1 cellular context compared by ENCODE assay signal in genomic region chr2:144645055-144645778, GRCh38.
TF ChIP-seq lines count a peak whose summit lies in the region.

No MANE protein-coding gene starts in this region.

TF ChIP-seq in K562, 482 proteins besides CTCF, POLR2A, EP300 and RAD21 (continued from another document):
- TF ChIP-seq ELF4 (CRISPR knock-in tag; IDR thresholded peaks at IDR 0.05) (no peak), PTTG1 (tag; IDR thresholded peaks at IDR 0.05; ENCODE audit: low read depth) (no peak), THAP12 (CRISPR knock-in tag; IDR thresholded peaks at IDR 0.05) (no peak), RCOR1 (IDR thresholded peaks at IDR 0.05; ENCODE audit: borderline replicate concordance in 1 of 2, low read depth in 2 of 2, low read length in 2 of 2) (0 out of 4 replicates have a peak, but pooled peaks of 1 of the 2 experiments have one; percentile 42), ZBTB43 (CRISPR knock-in tag; IDR thresholded peaks at IDR 0.05) (no peak), CEBPG (CRISPR knock-in tag; IDR thresholded peaks at IDR 0.05) (peak; percentile 85), CEBPG (tag; conservative IDR thresholded peaks at IDR 0.05 in 1 of 2, IDR thresholded peaks at IDR 0.05 in 1 of 2) (peak; percentile 83 to 94), ZNF316 (IDR thresholded peaks at IDR 0.05) (no peak), RBM14 (IDR thresholded peaks at IDR 0.05; ENCODE audit: borderline replicate concordance, insufficient read depth, low read depth, low read length) (no peak), CEBPB (tag; IDR thresholded peaks at IDR 0.05) (peak; percentile 77), FOSL1 (tag; conservative IDR thresholded peaks at IDR 0.05) (peak; percentile 79), NCOR1 (IDR thresholded peaks at IDR 0.05) (peak; percentile 44; the same call in 1 of the 2 replicates), TOE1 (IDR thresholded peaks at IDR 0.05; ENCODE audit: borderline replicate concordance) (no peak), TOE1 (CRISPR knock-in tag; IDR thresholded peaks at IDR 0.05; ENCODE audit: borderline replicate concordance, low read depth) (no peak), SIX5 (IDR thresholded peaks at IDR 0.05; ENCODE audit: borderline replicate concordance in 1 of 2, insufficient read depth in 1 of 2, low read depth in 1 of 2, low read length in 2 of 2) (no peak), CBX1 (IDR thresholded peaks at IDR 0.05; ENCODE audit: low read depth) (no peak), NFE2 (IDR thresholded peaks at IDR 0.05; ENCODE audit: low read depth) (peak; percentile 9; the same call in 1 of the 2 replicates), SOX6 (IDR thresholded peaks at IDR 0.05) (no peak), ESRRA (IDR thresholded peaks at IDR 0.05; ENCODE audit: borderline replicate concordance, low read depth) (peak; percentile 64; the same call in 1 of the 2 replicates), EP400 (IDR thresholded peaks at IDR 0.05) (no peak; the same call in 1 of the 2 replicates), SMAD4 (CRISPR knock-in tag; conservative IDR thresholded peaks at IDR 0.05) (peak; percentile 96), KAT2B (IDR thresholded peaks at IDR 0.05; ENCODE audit: low read depth, low read length) (no peak), GABPA (tag; conservative IDR thresholded peaks at IDR 0.05; ENCODE audit: low read depth) (0 out of 2 replicates have a peak, but pooled peaks have one; percentile 26), ZNF347 (CRISPR knock-in tag; IDR thresholded peaks at IDR 0.05; ENCODE audit: low read depth) (no peak), ATF7 (IDR thresholded peaks at IDR 0.05) (peak; percentile 34; the same call in 1 of the 2 replicates), CTBP1 (IDR thresholded peaks at IDR 0.05; ENCODE audit: borderline replicate concordance) (0 out of 2 replicates have a peak, but pooled peaks have one; percentile 39), TRIM24 (IDR thresholded peaks at IDR 0.05) (peak; percentile 48 to 84; a peak in 3 of 4 replicates), MYC (IDR thresholded peaks at IDR 0.05; ENCODE audit: low read depth, low read length) (peak; percentile 65; the same call in 1 of the 2 replicates), MYC (CRISPR knock-in tag; IDR thresholded peaks at IDR 0.05; ENCODE audit: borderline replicate concordance, low read depth) (no peak), PYGO2 (tag; IDR thresholded peaks at IDR 0.05) (no peak), HDAC8 (tag; IDR thresholded peaks at IDR 0.05) (0 out of 2 replicates have a peak, but pooled peaks have one; percentile 19), E2F8 (IDR thresholded peaks at IDR 0.05; ENCODE audit: low read depth, partially characterized antibody) (no peak), L3MBTL2 (IDR thresholded peaks at IDR 0.05) (0 out of 2 replicates have a peak, but pooled peaks have one; percentile 11), ATF3 (IDR thresholded peaks at IDR 0.05) (peak; percentile 64), ATF3 (CRISPR knock-in tag; conservative IDR thresholded peaks at IDR 0.05) (no peak), TGIF2 (CRISPR knock-in tag; IDR thresholded peaks at IDR 0.05) (no peak), RNF2 (IDR thresholded peaks at IDR 0.05) (0 out of 2 replicates have a peak, but pooled peaks have one; percentile 37), MEIS2 (IDR thresholded peaks at IDR 0.05; ENCODE audit: partially characterized antibody) (peak; percentile 5), ZNF407 (IDR thresholded peaks at IDR 0.05; ENCODE audit: low read depth) (no peak), TEAD4 (IDR thresholded peaks at IDR 0.05; ENCODE audit: low read length) (peak; percentile 35; the same call in 1 of the 2 replicates), TEAD4 (CRISPR knock-in tag; IDR thresholded peaks at IDR 0.05; ENCODE audit: borderline replicate concordance) (no peak), STAT5B (CRISPR knock-in tag; IDR thresholded peaks at IDR 0.05) (no peak)
- TF ChIP-seq, protein P1, sequence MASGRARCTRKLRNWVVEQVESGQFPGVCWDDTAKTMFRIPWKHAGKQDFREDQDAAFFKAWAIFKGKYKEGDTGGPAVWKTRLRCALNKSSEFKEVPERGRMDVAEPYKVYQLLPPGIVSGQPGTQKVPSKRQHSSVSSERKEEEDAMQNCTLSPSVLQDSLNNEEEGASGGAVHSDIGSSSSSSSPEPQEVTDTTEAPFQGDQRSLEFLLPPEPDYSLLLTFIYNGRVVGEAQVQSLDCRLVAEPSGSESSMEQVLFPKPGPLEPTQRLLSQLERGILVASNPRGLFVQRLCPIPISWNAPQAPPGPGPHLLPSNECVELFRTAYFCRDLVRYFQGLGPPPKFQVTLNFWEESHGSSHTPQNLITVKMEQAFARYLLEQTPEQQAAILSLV (tag; IDR thresholded peaks at IDR 0.05): 0 out of 2 replicates have a peak, but pooled peaks have one; percentile 34
- TF ChIP-seq, protein P2, sequence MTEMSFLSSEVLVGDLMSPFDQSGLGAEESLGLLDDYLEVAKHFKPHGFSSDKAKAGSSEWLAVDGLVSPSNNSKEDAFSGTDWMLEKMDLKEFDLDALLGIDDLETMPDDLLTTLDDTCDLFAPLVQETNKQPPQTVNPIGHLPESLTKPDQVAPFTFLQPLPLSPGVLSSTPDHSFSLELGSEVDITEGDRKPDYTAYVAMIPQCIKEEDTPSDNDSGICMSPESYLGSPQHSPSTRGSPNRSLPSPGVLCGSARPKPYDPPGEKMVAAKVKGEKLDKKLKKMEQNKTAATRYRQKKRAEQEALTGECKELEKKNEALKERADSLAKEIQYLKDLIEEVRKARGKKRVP (CRISPR knock-in tag; IDR thresholded peaks at IDR 0.05): peak; percentile 69; the same call in 1 of the 2 replicates
- TF ChIP-seq, protein P3, sequence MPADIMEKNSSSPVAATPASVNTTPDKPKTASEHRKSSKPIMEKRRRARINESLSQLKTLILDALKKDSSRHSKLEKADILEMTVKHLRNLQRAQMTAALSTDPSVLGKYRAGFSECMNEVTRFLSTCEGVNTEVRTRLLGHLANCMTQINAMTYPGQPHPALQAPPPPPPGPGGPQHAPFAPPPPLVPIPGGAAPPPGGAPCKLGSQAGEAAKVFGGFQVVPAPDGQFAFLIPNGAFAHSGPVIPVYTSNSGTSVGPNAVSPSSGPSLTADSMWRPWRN (IDR thresholded peaks at IDR 0.05; ENCODE audit: low read depth): 0 out of 2 replicates have a peak, but pooled peaks have one; percentile 36
